ENCODE assay signal across 28 cellular contexts in genomic region chr4:105634402-105634801, GRCh38.
DNase-seq lines count a peak whose midpoint lies in the region; ATAC-seq and TF ChIP-seq lines count a peak whose summit lies in the region.
"Had no signal": no experiment of that assay in that cellular context is flagged by ENCODE, and none has a peak within 500 bp of the region (broad histone marks: within the 10 kb centered on the region; RNA-seq: fewer than 3 reads in every experiment).

No MANE protein-coding gene starts in this region.

- no peak overlapping the region; the same call in 1 of the 2 replicates for H3K4me2 ChIP-seq in SK-N-SH
- H3K4me2 ChIP-seq in smooth muscle cell, result no peak overlapping the region

- POLR2A ChIA-PET in SK-N-SH (lab: Yijun Ruan, JAX), result no interaction called here

- H3K9ac ChIP-seq in SK-N-SH (no peak overlapping the region), smooth muscle cell (ENCODE audit: low read depth) (no peak overlapping the region)

- intact Hi-C loops in Right ventricle myocardium superior (cut with DNase I), result no loop called here
- intact Hi-C loops in right cardiac atrium (cut with DNase I), result no loop called here

- H3K79me2 ChIP-seq in SK-N-SH (ENCODE audit: insufficient read depth) (no peaks in the 10 kb centered on the region), smooth muscle cell (ENCODE audit: low read depth) (no peaks in the 10 kb centered on the region)

- H3K27ac ChIP-seq in right cardiac atrium (ENCODE audit: low read length) (no peak overlapping the region), SK-N-SH (ENCODE audit: low read depth in 2 of 2, low read length in 1 of 2) (no peak overlapping the region; a peak in 2 of 4 replicates), smooth muscle cell (ENCODE audit: low read depth) (no peak overlapping the region), substantia nigra (ENCODE audit: low read depth, low read length, poor library complexity, severe bottlenecking) (no peak overlapping the region)
- H3K27ac ChIP-seq: esophagus squamous epithelium, ovary, SJCRH30 had no signal

- no peaks in the 10 kb centered on the region for H3F3A ChIP-seq in SK-N-SH (replicated peaks; ENCODE audit: insufficient read depth)
- H3F3A ChIP-seq in smooth muscle cell (ENCODE audit: low read depth), result no peaks in the 10 kb centered on the region

- TF ChIP-seq RAD21 in SK-N-SH (IDR thresholded peaks at IDR 0.05; ENCODE audit: low read length), result no peak

- TF ChIP-seq CTCF in SK-N-SH (IDR thresholded peaks at IDR 0.05), result no peak
- no peak for TF ChIP-seq CTCF in smooth muscle cell (IDR thresholded peaks at IDR 0.05; ENCODE audit: borderline replicate concordance, insufficient read depth, poor library complexity, severe bottlenecking)

- H2AFZ ChIP-seq in SK-N-SH (ENCODE audit: low read depth), result peak overlapping the region; percentile 40; the same call in 1 of the 2 replicates
- peak overlapping the region; percentile 40 for H2AFZ ChIP-seq in smooth muscle cell (ENCODE audit: low read depth)

- ATAC-seq in Right ventricle myocardium superior (ENCODE audit: poor library complexity) (peak; percentile 58), right cardiac atrium (no peak), HG02852 (IDR thresholded peaks at IDR 0.05; ENCODE audit: unreplicated experiment) (peak; percentile 34)
- ATAC-seq: left lobe of liver, sciatic nerve, WTC11 had no signal

- H3K9me3 ChIP-seq in right cardiac atrium (ENCODE audit: control insufficient read depth, low read length) (no peaks in the 10 kb centered on the region), SK-N-SH (no peaks in the 10 kb centered on the region), smooth muscle cell (replicated peaks; ENCODE audit: low read depth) (no peaks in the 10 kb centered on the region)
- H3K9me3 ChIP-seq: esophagus squamous epithelium, ovary, SJCRH30 had no signal

- TF ChIP-seq EP300 in SK-N-SH (IDR thresholded peaks at IDR 0.05; ENCODE audit: borderline replicate concordance in 1 of 2, low read depth in 1 of 2, low read length in 1 of 2), result no peak

- no peaks in the 10 kb centered on the region for H3K9me2 ChIP-seq in SK-N-SH

- H3K4me1 ChIP-seq in right cardiac atrium (ENCODE audit: control insufficient read depth, insufficient read depth, low read length), result peaks cover 5% of the 10 kb centered on the region
- H3K4me1 ChIP-seq in SK-N-SH (ENCODE audit: control insufficient read depth in 1 of 2, insufficient read depth in 2 of 2, low read depth in 1 of 2, low read length in 1 of 2), result peaks cover 0 to 4% of the 10 kb centered on the region in 2 experiments; a peak in 3 of 4 replicates
- peaks cover 4% of the 10 kb centered on the region for H3K4me1 ChIP-seq in smooth muscle cell (ENCODE audit: low read depth)

- CTCF ChIA-PET in SK-N-SH (lab: Yijun Ruan, JAX), result interaction anchor here (1.1 to 1.5 kb wide), 2 partner anchors 32 to 93 kb away, joined by 3 to 4 read pairs; no protein-coding TSS in a partner anchor

- H3K27me3 ChIP-seq in right cardiac atrium (ENCODE audit: control insufficient read depth, insufficient read depth) (no peaks in the 10 kb centered on the region), SK-N-SH (ENCODE audit: insufficient read depth) (no peaks in the 10 kb centered on the region), smooth muscle cell (ENCODE audit: low read depth) (no peaks in the 10 kb centered on the region)
- H3K27me3 ChIP-seq: ovary, SJCRH30 had no signal

- WGBS in right cardiac atrium, result 18% methylated on average over 1 of the region's 1 CpG
- 45% methylated on average over 1 of the region's 1 CpG for WGBS in SK-N-SH (ENCODE audit: low lambda C conversion rate)
- WGBS in smooth muscle cell (ENCODE audit: low lambda C conversion rate), result 31% methylated on average over 1 of the region's 1 CpG

- H4K20me1 ChIP-seq in SK-N-SH (ENCODE audit: insufficient read depth) (no peaks in the 10 kb centered on the region), smooth muscle cell (ENCODE audit: low read depth) (no peaks in the 10 kb centered on the region)

- H3K36me3 ChIP-seq in SK-N-SH (replicated peaks in 1 of 2; ENCODE audit: control insufficient read depth in 1 of 2, insufficient read depth in 2 of 2, low read length in 1 of 2) (no peaks in the 10 kb centered on the region), smooth muscle cell (ENCODE audit: low read depth) (no peaks in the 10 kb centered on the region)
- H3K36me3 ChIP-seq: esophagus squamous epithelium, ovary, SJCRH30 had no signal

- DNase-seq in Right ventricle myocardium superior (no peak), right cardiac atrium (no peak), SK-N-SH (no peak), smooth muscle cell (lab: John Stamatoyannopoulos, UW; ENCODE audit: unreplicated experiment) (no peak), mucosa of gallbladder (ENCODE audit: low spot score) (no peak), AG08395 (ENCODE audit: low spot score) (no peak), substantia nigra (lab: John Stamatoyannopoulos, UW) (no peak)
- DNase-seq: 8988T; activated CD4-positive, alpha-beta T cell treated with anti-CD3 and anti-CD28 coated beads, Interleukin-2, amount 50 U/mL, for 48 hours; activated naive CD4-positive, alpha-beta T cell treated with anti-CD3 and anti-CD28 coated beads, Interleukin-2, amount 50 U/mL, for 16 hours; activated T-cell treated with anti-CD3 and anti-CD28 coated beads for 4 hours; aorta; cerebellar nuclear complex; effector memory CD4-positive, alpha-beta T cell; esophagus squamous epithelium; HFFc6; NCI-H1105; NCI-H2081 treated with DMSO at 0.1 percent for 48 hours; OCI-M1; ovary; SJCRH30; stimulated activated naive CD4-positive, alpha-beta T cell treated with Interleukin-2 at 50 U/mL for 16 hours; T-helper 2 cell; trophoblast cell had no signal

- no peak overlapping the region for H3K4me3 ChIP-seq in right cardiac atrium (ENCODE audit: low read length)
- no peak overlapping the region for H3K4me3 ChIP-seq in SK-N-SH (ENCODE audit: low read depth in 2 of 2, low read length in 1 of 2)
- no peak overlapping the region for H3K4me3 ChIP-seq in smooth muscle cell
- H3K4me3 ChIP-seq: esophagus squamous epithelium, ovary, SJCRH30 had no signal

TF ChIP-seq in SK-N-SH, 30 proteins besides CTCF, POLR2A, EP300 and RAD21:
- TF ChIP-seq YY1 (IDR thresholded peaks at IDR 0.05; ENCODE audit: low read depth) (no peak), GATA2 (CRISPR knock-in tag; IDR thresholded peaks at IDR 0.05) (no peak), SIN3A (IDR thresholded peaks at IDR 0.05; ENCODE audit: borderline replicate concordance, low read depth, low read length) (no peak), TEAD4 (IDR thresholded peaks at IDR 0.05; ENCODE audit: borderline replicate concordance, insufficient read depth) (no peak), CHD2 (IDR thresholded peaks at IDR 0.05; ENCODE audit: low read length, partially characterized antibody) (no peak)

Comparison
In these comparisons a context has a peak if more than half of its experiments do, and no peak if none do; other contexts are left out.
1. ATAC-seq: peak in Right ventricle myocardium superior (single experiment) and HG02852 (single experiment); none in right cardiac atrium (0 of 2).